In genomic region chr2:226790006-226790405, GRCh38 we compare ENCODE assay signal across 13 cellular contexts. TPM values are rescaled to one million over a fixed set of nuclear protein-coding genes. Genes with fewer than 3 reads are reported as not detected.
DNase-seq lines count a peak whose midpoint lies in the region; ATAC-seq and TF ChIP-seq lines count a peak whose summit lies in the region.
"Had no signal": no experiment of that assay in that cellular context is flagged by ENCODE, and none has a peak within 500 bp of the region (broad histone marks: within the 10 kb centered on the region; RNA-seq: fewer than 3 reads in every experiment).

No MANE protein-coding gene starts in this region.

- peaks cover 58% of the 10 kb centered on the region for H3K4me1 Mint-ChIP-seq in activated T-cell treated with anti-CD3 and anti-CD28 coated beads, Interleukin-2, amount 50 U/mL, for 72 hours (ENCODE audit: low read depth)
- peaks cover 51% of the 10 kb centered on the region for H3K4me1 Mint-ChIP-seq in activated naive CD8-positive, alpha-beta T cell treated with anti-CD3 and anti-CD28 coated beads for 36 hours

- H3K27ac ChIP-seq in iPS-18a (ENCODE audit: low read length) (no peak overlapping the region), stomach (peak overlapping the region in 3 of 5 donors; percentile 96)
- H3K27ac ChIP-seq: brain microvascular endothelial cell had no signal

- H3K36me3 ChIP-seq in iPS-18a (ENCODE audit: control insufficient read depth, low read depth, low read length) = no peaks in the 10 kb centered on the region
- peaks cover 0 to 4% (median 0%) of the 10 kb centered on the region in 4 donors for H3K36me3 ChIP-seq in stomach
- H3K36me3 ChIP-seq: brain microvascular endothelial cell, HAP-1 had no signal

- no peak for TF ChIP-seq POLR2A in stomach (IDR thresholded peaks at IDR 0.05)

- peak overlapping the region; percentile 29 to 60 for H3K4me3 Mint-ChIP-seq in activated T-cell treated with anti-CD3 and anti-CD28 coated beads, Interleukin-2, amount 50 U/mL, for 72 hours
- peak overlapping the region; percentile 37 for H3K4me3 Mint-ChIP-seq in activated naive CD8-positive, alpha-beta T cell treated with anti-CD3 and anti-CD28 coated beads for 36 hours

- no peaks in the 10 kb centered on the region for H3K36me3 Mint-ChIP-seq in activated T-cell treated with anti-CD3 and anti-CD28 coated beads, Interleukin-2, amount 50 U/mL, for 72 hours (ENCODE audit: insufficient read depth in 2 of 2)
- H3K36me3 Mint-ChIP-seq in activated naive CD8-positive, alpha-beta T cell treated with anti-CD3 and anti-CD28 coated beads for 36 hours = peaks cover 20% of the 10 kb centered on the region

- peak overlapping the region; percentile 87 for H3K9ac ChIP-seq in iPS-18a (ENCODE audit: low read length)

- H3K4me1 ChIP-seq in iPS-18a (ENCODE audit: control insufficient read depth, low read depth, low read length) (peaks cover 34% of the 10 kb centered on the region), stomach (peaks cover 6 to 60% (median 38%) of the 10 kb centered on the region in 4 donors)

- no peaks in the 10 kb centered on the region for H3K9me3 Mint-ChIP-seq in activated T-cell treated with anti-CD3 and anti-CD28 coated beads, Interleukin-2, amount 50 U/mL, for 72 hours
- H3K9me3 Mint-ChIP-seq in activated naive CD8-positive, alpha-beta T cell treated with anti-CD3 and anti-CD28 coated beads for 36 hours = no peaks in the 10 kb centered on the region

- no peaks in the 10 kb centered on the region for H3K9me3 ChIP-seq in iPS-18a (ENCODE audit: control insufficient read depth, low read depth, low read length)
- H3K9me3 ChIP-seq in stomach = no peaks in the 10 kb centered on the region
- H3K9me3 ChIP-seq: HAP-1 had no signal

- H3K27me3 ChIP-seq in iPS-18a (ENCODE audit: control insufficient read depth, insufficient read depth, low read length) (no peaks in the 10 kb centered on the region), stomach (no peaks in the 10 kb centered on the region)
- H3K27me3 ChIP-seq: brain microvascular endothelial cell had no signal

- 88 to 100% (median 93%) methylated on average over 1 of the region's 1 CpG for WGBS in stomach, 5 donors

- TF ChIP-seq CTCF in stomach (IDR thresholded peaks at IDR 0.05) = no peak

- intact Hi-C loops in stomach (cut with DNase I; ENCODE audit: low total_unique reads) = loop anchor here (10.0 kb wide), 1 partner anchor 575 kb away; no protein-coding TSS in a partner anchor

- H3K27ac Mint-ChIP-seq in activated T-cell treated with anti-CD3 and anti-CD28 coated beads, Interleukin-2, amount 50 U/mL, for 72 hours = no peak overlapping the region
- peak overlapping the region; percentile 99 for H3K27ac Mint-ChIP-seq in activated naive CD8-positive, alpha-beta T cell treated with anti-CD3 and anti-CD28 coated beads for 36 hours

- no peak for ATAC-seq in activated T-cell treated with anti-CD3 and anti-CD28 coated beads, Interleukin-2, amount 50 U/mL, for 72 hours (replicated peaks in 1 of 2)
- ATAC-seq in GM21528 (IDR thresholded peaks at IDR 0.05; ENCODE audit: low FRiP score, unreplicated experiment) = no peak

- no peak for DNase-seq in activated T-cell treated with anti-CD3 and anti-CD28 coated beads, Interleukin-2, amount 50 U/mL, for 72 hours
- no peak for DNase-seq in activated T-cell treated with anti-CD3 and anti-CD28 coated beads, Interleukin-2, amount 50 U/mL, for 48 hours
- no peak for DNase-seq in activated naive CD8-positive, alpha-beta T cell treated with anti-CD3 and anti-CD28 coated beads for 36 hours
- DNase-seq in stomach = no peak
- no peak for DNase-seq in midbrain (lab: John Stamatoyannopoulos, UW)
- DNase-seq in NCI-H774 (lab: John Stamatoyannopoulos, UW) = no peak
- DNase-seq: activated CD4-positive, alpha-beta T cell treated with anti-CD3 and anti-CD28 coated beads for 48 hours; brain microvascular endothelial cell; GF-D8; SIG-M5 had no signal

- H3K27me3 Mint-ChIP-seq in activated T-cell treated with anti-CD3 and anti-CD28 coated beads, Interleukin-2, amount 50 U/mL, for 72 hours (ENCODE audit: low read depth) = no peaks in the 10 kb centered on the region
- H3K27me3 Mint-ChIP-seq in activated naive CD8-positive, alpha-beta T cell treated with anti-CD3 and anti-CD28 coated beads for 36 hours = no peaks in the 10 kb centered on the region

- H3K4me3 ChIP-seq in iPS-18a (ENCODE audit: low read length) = no peak overlapping the region
- H3K4me3 ChIP-seq in stomach = no peak overlapping the region
- H3K4me3 ChIP-seq: HAP-1 had no signal

- no peak for TF ChIP-seq EP300 in stomach (IDR thresholded peaks at IDR 0.05)

RNA-seq across cellular contexts. Expression of gene IRS1, which starts 9.6 kb away (rescaled TPM):
- total RNA-seq in activated T-cell treated with anti-CD3 and anti-CD28 coated beads, Interleukin-2, amount 50 U/mL, for 72 hours = 1 to 10 TPM; 2.8 to 4.6 TPM
- total RNA-seq in activated naive CD8-positive, alpha-beta T cell treated with anti-CD3 and anti-CD28 coated beads for 36 hours = 1 to 10 TPM; 4.4 to 5.1 TPM
- 10 to 100 TPM in 4 of 5 donors, 1 to 10 TPM in 1; 8.4 to 26.8 (median 15.6) TPM for total RNA-seq in stomach
- 10 to 100 TPM in 1 of 3 donors, 1 to 10 TPM in 2; 2.1 to 11.0 (median 5.0) TPM for polyA plus RNA-seq in stomach

RNA-seq across cellular contexts. Expression of gene RHBDD1, which starts 45.8 kb away (rescaled TPM):
- total RNA-seq in activated T-cell treated with anti-CD3 and anti-CD28 coated beads, Interleukin-2, amount 50 U/mL, for 72 hours = 10 to 100 TPM; 47.2 to 49.4 TPM
- 10 to 100 TPM; 29.1 to 35.0 TPM for total RNA-seq in activated naive CD8-positive, alpha-beta T cell treated with anti-CD3 and anti-CD28 coated beads for 36 hours
- total RNA-seq in stomach = 10 to 100 TPM in 3 of 5 donors, 1 to 10 TPM in 2; 5.4 to 31.6 (median 11.7) TPM
- polyA plus RNA-seq in stomach = 1 to 10 TPM; 1.8 to 5.9 (median 4.5) TPM
